ENCODE assay signal across 12 cellular contexts in genomic region chr1:243345205-243345604, GRCh38.
DNase-seq lines count a peak whose midpoint lies in the region; ATAC-seq lines count a peak whose summit lies in the region.
"Had no signal": no experiment of that assay in that cellular context is flagged by ENCODE, and none has a peak within 500 bp of the region (broad histone marks: within the 10 kb centered on the region; RNA-seq: fewer than 3 reads in every experiment).

No MANE protein-coding gene starts in this region.

- peak; percentile 88 for DNase-seq in G401 (ENCODE audit: low spot score)
- peak; percentile 15 for DNase-seq in adipocyte (ENCODE audit: low read depth)
- peak; percentile 78 for DNase-seq in medulla oblongata (ENCODE audit: extremely low spot score)
- DNase-seq in activated naive CD8-positive, alpha-beta T cell treated with anti-CD3 and anti-CD28 coated beads, Interleukin-2, amount 50 U/mL, for 24 hours = no peak
- DNase-seq in LoVo (ENCODE audit: low spot score) = no peak
- DNase-seq in stimulated activated naive B cell treated with anti-CD40 and anti-IgM and Interleukin-4, amounts not matched to agents 10 μg/mL and 1 μg/mL and 100 μg/mL, for 72 hours = no peak
- DNase-seq: activated naive CD4-positive, alpha-beta T cell treated with anti-CD3 and anti-CD28 coated beads, Interleukin-2, amount 10 ng/mL, durations not matched to agents 7 days and 5 days; heart left ventricle had no signal

- no peaks in the 10 kb centered on the region for H3K27me3 ChIP-seq in adipocyte (replicated peaks; ENCODE audit: control insufficient read depth, insufficient read depth, low read length)
- H3K27me3 ChIP-seq: heart left ventricle had no signal

- H3K9ac ChIP-seq in adipocyte (ENCODE audit: low read length) = peak overlapping the region; percentile 6

- no peak overlapping the region for H3K4me3 Mint-ChIP-seq in activated naive CD8-positive, alpha-beta T cell treated with anti-CD3 and anti-CD28 coated beads, Interleukin-2, amount 50 U/mL, for 24 hours
- H3K4me3 Mint-ChIP-seq in stimulated activated naive B cell treated with anti-CD40 and anti-IgM and Interleukin-4, amounts not matched to agents 10 μg/mL and 1 μg/mL and 100 μg/mL, for 72 hours = no peak overlapping the region
- H3K4me3 Mint-ChIP-seq: activated naive CD4-positive, alpha-beta T cell treated with anti-CD3 and anti-CD28 coated beads, Interleukin-2, amount 10 ng/mL, durations not matched to agents 7 days and 5 days; T-helper 1 cell treated with Interleukin-12 subunit alpha and Interleukin-12 subunit beta and Interleukin-4 antibody, amounts not matched to agents 30 μg/mL and 1 μg/mL, for 36 hours had no signal

- no peaks in the 10 kb centered on the region for H3K4me1 ChIP-seq in adipocyte (ENCODE audit: control insufficient read depth, insufficient read depth, low read length)

- H3K27me3 Mint-ChIP-seq in activated naive CD8-positive, alpha-beta T cell treated with anti-CD3 and anti-CD28 coated beads, Interleukin-2, amount 50 U/mL, for 24 hours = no peaks in the 10 kb centered on the region
- H3K27me3 Mint-ChIP-seq in stimulated activated naive B cell treated with anti-CD40 and anti-IgM and Interleukin-4, amounts not matched to agents 10 μg/mL and 1 μg/mL and 100 μg/mL, for 72 hours = no peaks in the 10 kb centered on the region
- H3K27me3 Mint-ChIP-seq: activated naive CD4-positive, alpha-beta T cell treated with anti-CD3 and anti-CD28 coated beads, Interleukin-2, amount 10 ng/mL, durations not matched to agents 7 days and 5 days had no signal

- H3K36me3 ChIP-seq in adipocyte (ENCODE audit: control insufficient read depth, insufficient read depth, low read length, severe bottlenecking) = peaks cover 30% of the 10 kb centered on the region

- in situ Hi-C loops in G401 (cut with HindIII; ENCODE audit: low sequenced_read_pairs) = no loop called here

- no peak overlapping the region for H3K27ac Mint-ChIP-seq in activated naive CD8-positive, alpha-beta T cell treated with anti-CD3 and anti-CD28 coated beads, Interleukin-2, amount 50 U/mL, for 24 hours
- no peak overlapping the region for H3K27ac Mint-ChIP-seq in stimulated activated naive B cell treated with anti-CD40 and anti-IgM and Interleukin-4, amounts not matched to agents 10 μg/mL and 1 μg/mL and 100 μg/mL, for 72 hours
- H3K27ac Mint-ChIP-seq: activated naive CD4-positive, alpha-beta T cell treated with anti-CD3 and anti-CD28 coated beads, Interleukin-2, amount 10 ng/mL, durations not matched to agents 7 days and 5 days; T-helper 1 cell treated with Interleukin-12 subunit alpha and Interleukin-12 subunit beta and Interleukin-4 antibody, amounts not matched to agents 30 μg/mL and 1 μg/mL, for 36 hours had no signal

- H3K9me3 Mint-ChIP-seq in activated naive CD8-positive, alpha-beta T cell treated with anti-CD3 and anti-CD28 coated beads, Interleukin-2, amount 50 U/mL, for 24 hours = no peaks in the 10 kb centered on the region
- no peaks in the 10 kb centered on the region for H3K9me3 Mint-ChIP-seq in stimulated activated naive B cell treated with anti-CD40 and anti-IgM and Interleukin-4, amounts not matched to agents 10 μg/mL and 1 μg/mL and 100 μg/mL, for 72 hours
- H3K9me3 Mint-ChIP-seq: activated naive CD4-positive, alpha-beta T cell treated with anti-CD3 and anti-CD28 coated beads, Interleukin-2, amount 10 ng/mL, durations not matched to agents 7 days and 5 days; T-helper 1 cell treated with Interleukin-12 subunit alpha and Interleukin-12 subunit beta and Interleukin-4 antibody, amounts not matched to agents 30 μg/mL and 1 μg/mL, for 36 hours had no signal

- peaks cover 2% of the 10 kb centered on the region for H3K4me1 Mint-ChIP-seq in activated naive CD8-positive, alpha-beta T cell treated with anti-CD3 and anti-CD28 coated beads, Interleukin-2, amount 50 U/mL, for 24 hours
- peaks cover 0 to 3% of the 10 kb centered on the region in 2 donors for H3K4me1 Mint-ChIP-seq in stimulated activated naive B cell treated with anti-CD40 and anti-IgM and Interleukin-4, amounts not matched to agents 10 μg/mL and 1 μg/mL and 100 μg/mL, for 72 hours

- ATAC-seq in HG03354 (IDR thresholded peaks at IDR 0.05; ENCODE audit: poor library complexity, severe bottlenecking, unreplicated experiment) (peak; percentile 48), HG03045 (IDR thresholded peaks at IDR 0.05; ENCODE audit: unreplicated experiment) (no peak)
- ATAC-seq in activated naive CD8-positive, alpha-beta T cell treated with anti-CD3 and anti-CD28 coated beads, Interleukin-2, amount 50 U/mL, for 24 hours = no peak
- ATAC-seq in stimulated activated naive B cell treated with anti-CD40 and anti-IgM and Interleukin-4, amounts not matched to agents 10 μg/mL and 1 μg/mL and 100 μg/mL, for 72 hours (replicated peaks) = no peak
- ATAC-seq: heart left ventricle, K562 had no signal

- H3K36me3 Mint-ChIP-seq in activated naive CD8-positive, alpha-beta T cell treated with anti-CD3 and anti-CD28 coated beads, Interleukin-2, amount 50 U/mL, for 24 hours (ENCODE audit: low read depth) = peaks cover 24% of the 10 kb centered on the region
- H3K36me3 Mint-ChIP-seq in stimulated activated naive B cell treated with anti-CD40 and anti-IgM and Interleukin-4, amounts not matched to agents 10 μg/mL and 1 μg/mL and 100 μg/mL, for 72 hours = peaks cover 15 to 32% of the 10 kb centered on the region in 2 donors

- H3K9me3 ChIP-seq in adipocyte (ENCODE audit: control insufficient read depth, low read length) = no peaks in the 10 kb centered on the region
- H3K9me3 ChIP-seq: heart left ventricle had no signal

- no peak overlapping the region for H3K4me3 ChIP-seq in adipocyte (ENCODE audit: low read length)
- H3K4me3 ChIP-seq: heart left ventricle, K562 had no signal

Comparison
In these comparisons a context has a peak if more than half of its experiments do, and no peak if none do; other contexts are left out.
1. DNase-seq: peak in G401 (single experiment), adipocyte (single experiment) and medulla oblongata (single experiment); none in activated naive CD8-positive, alpha-beta T cell treated with anti-CD3 and anti-CD28 coated beads, Interleukin-2, amount 50 U/mL, for 24 hours (single experiment), LoVo (single experiment) and stimulated activated naive B cell treated with anti-CD40 and anti-IgM and Interleukin-4, amounts not matched to agents 10 μg/mL and 1 μg/mL and 100 μg/mL, for 72 hours (single experiment).